13 cellular contexts compared by ENCODE assay signal in genomic region chr12:57133916-57134315, GRCh38. TPM values are rescaled to one million over a fixed set of nuclear protein-coding genes. Genes with fewer than 3 reads are reported as not detected.
DNase-seq lines count a peak whose midpoint lies in the region; ATAC-seq and TF ChIP-seq lines count a peak whose summit lies in the region.
"Had no signal": no experiment of that assay in that cellular context is flagged by ENCODE, and none has a peak within 500 bp of the region (broad histone marks: within the 10 kb centered on the region; RNA-seq: fewer than 3 reads in every experiment).

No MANE protein-coding gene starts in this region.

- H3K9me3 ChIP-seq in SK-N-MC (ENCODE audit: low read depth, low read length) (no peaks in the 10 kb centered on the region), gastroesophageal sphincter (no peaks in the 10 kb centered on the region), neural progenitor cell (ENCODE audit: low read depth) (no peaks in the 10 kb centered on the region)

- peak overlapping the region; percentile 31 for H3K27ac Mint-ChIP-seq in neural progenitor cell
- peak overlapping the region; percentile 71 for H3K27ac Mint-ChIP-seq in type B pancreatic cell
- H3K27ac Mint-ChIP-seq: activated CD4-positive, alpha-beta memory T cell treated with anti-CD3 and anti-CD28 coated beads, Interleukin-2, amount 10 ng/mL, durations not matched to agents 7 days and 5 days had no signal

- no peak for TF ChIP-seq POLR2A in gastroesophageal sphincter (IDR thresholded peaks at IDR 0.05)

- H3K9me3 Mint-ChIP-seq in neural progenitor cell (no peaks in the 10 kb centered on the region), type B pancreatic cell (no peaks in the 10 kb centered on the region)
- H3K9me3 Mint-ChIP-seq: activated CD4-positive, alpha-beta memory T cell treated with anti-CD3 and anti-CD28 coated beads, Interleukin-2, amount 10 ng/mL, durations not matched to agents 7 days and 5 days had no signal

- H3K9ac ChIP-seq in SK-N-MC (ENCODE audit: insufficient read length) (no peak overlapping the region), neural progenitor cell (no peak overlapping the region)

- H3K4me2 ChIP-seq in neural progenitor cell, result no peak overlapping the region

- peak overlapping the region; percentile 41 for H3K4me3 Mint-ChIP-seq in neural progenitor cell
- H3K4me3 Mint-ChIP-seq in type B pancreatic cell, result peak overlapping the region; percentile 43
- H3K4me3 Mint-ChIP-seq: activated CD4-positive, alpha-beta memory T cell treated with anti-CD3 and anti-CD28 coated beads, Interleukin-2, amount 10 ng/mL, durations not matched to agents 7 days and 5 days had no signal

- no peak for TF ChIP-seq CTCF in gastroesophageal sphincter (IDR thresholded peaks at IDR 0.05)
- TF ChIP-seq CTCF in neural progenitor cell (IDR thresholded peaks at IDR 0.05), result no peak
- no peak for TF ChIP-seq CTCF in type B pancreatic cell (conservative IDR thresholded peaks at IDR 0.05)

- H3K27ac ChIP-seq in SK-N-MC, result peak overlapping the region; percentile 84; the same call in 1 of the 2 replicates
- peak overlapping the region; percentile 5 to 100 (median 98) for H3K27ac ChIP-seq in gastroesophageal sphincter
- peak overlapping the region; percentile 35 for H3K27ac ChIP-seq in neural progenitor cell
- H3K27ac ChIP-seq: foreskin keratinocyte had no signal

- TF ChIP-seq EP300 in gastroesophageal sphincter (IDR thresholded peaks at IDR 0.05), result no peak

- H3K36me3 Mint-ChIP-seq in neural progenitor cell (peaks cover 4% of the 10 kb centered on the region), type B pancreatic cell (peaks cover 7% of the 10 kb centered on the region)

- peaks cover 25% of the 10 kb centered on the region for H3F3A ChIP-seq in neural progenitor cell (ENCODE audit: low read depth)

- no peak overlapping the region for H2AFZ ChIP-seq in neural progenitor cell (replicated peaks)

- DNase-seq in SK-N-MC (ENCODE audit: low read depth, low spot score) (no peak), neural progenitor cell (ENCODE audit: low spot score) (no peak), type B pancreatic cell (ENCODE audit: extremely low spot score, unreplicated experiment) (no peak), AML-193 (lab: John Stamatoyannopoulos, UW) (no peak), LoVo (ENCODE audit: low spot score) (no peak)
- no peak for DNase-seq in activated CD4-positive, CD25-positive, alpha-beta regulatory T cell (lab: John Stamatoyannopoulos, UW)
- DNase-seq: activated CD4-positive, alpha-beta memory T cell treated with anti-CD3 and anti-CD28 coated beads, Interleukin-2, amount 10 ng/mL, durations not matched to agents 7 days and 5 days; foreskin keratinocyte; NCI-H446; stimulated activated CD4-positive, alpha-beta T cell treated with anti-CD3 and anti-CD28 coated beads, Interleukin-1b, Interleukin-23, amount 100 ng/mL, for 48 hours had no signal

- H4K20me1 ChIP-seq in neural progenitor cell (ENCODE audit: low read depth), result peaks cover 94% of the 10 kb centered on the region

- H3K27me3 Mint-ChIP-seq in neural progenitor cell (ENCODE audit: insufficient read depth, low read depth), result peaks cover 2% of the 10 kb centered on the region
- H3K27me3 Mint-ChIP-seq in type B pancreatic cell, result no peaks in the 10 kb centered on the region

- H3K79me2 ChIP-seq in neural progenitor cell (ENCODE audit: low read depth), result peaks cover 89% of the 10 kb centered on the region

- no peak overlapping the region for H3K4me3 ChIP-seq in SK-N-MC
- peak overlapping the region in 1 of 2 donors; percentile 88 for H3K4me3 ChIP-seq in gastroesophageal sphincter
- H3K4me3 ChIP-seq in neural progenitor cell, result no peak overlapping the region

- 18 to 42% methylated on average over 3 to 4 of the region's 6 CpGs for WGBS in gastroesophageal sphincter (ENCODE audit: low coverage in 1 of 2), 2 donors

- ATAC-seq in gastroesophageal sphincter (no peak), GM21515 (IDR thresholded peaks at IDR 0.05; ENCODE audit: unreplicated experiment) (no peak)
- ATAC-seq: foreskin keratinocyte had no signal

- H3K36me3 ChIP-seq in SK-N-MC (ENCODE audit: insufficient read depth, low read length), result peaks cover 4% of the 10 kb centered on the region; the same call in 1 of the 2 replicates
- H3K36me3 ChIP-seq in gastroesophageal sphincter, result peaks cover 0 to 8% of the 10 kb centered on the region in 2 donors
- no peaks in the 10 kb centered on the region for H3K36me3 ChIP-seq in neural progenitor cell

- H3K27me3 ChIP-seq in gastroesophageal sphincter (no peaks in the 10 kb centered on the region), neural progenitor cell (no peaks in the 10 kb centered on the region)
- H3K27me3 ChIP-seq: foreskin keratinocyte had no signal

- H3K4me1 ChIP-seq in gastroesophageal sphincter, result peaks cover 0 to 99% (median 27%) of the 10 kb centered on the region in 3 donors
- H3K4me1 ChIP-seq in neural progenitor cell, result peaks cover 55% of the 10 kb centered on the region
- H3K4me1 ChIP-seq: foreskin keratinocyte had no signal

- H3K4me1 Mint-ChIP-seq in neural progenitor cell, result peaks cover 72% of the 10 kb centered on the region
- peaks cover 69% of the 10 kb centered on the region for H3K4me1 Mint-ChIP-seq in type B pancreatic cell (ENCODE audit: unreplicated experiment)

RNA-seq across cellular contexts. Expression of gene LRP1, which starts 5.6 kb away (rescaled TPM):
- total RNA-seq in gastroesophageal sphincter (100 to 1,000 TPM; 185 to 292 (median 216) TPM), neural progenitor cell (ENCODE audit: low replicate concordance) (13.9 and 31.9 TPM in 2 replicates), type B pancreatic cell (ENCODE audit: low replicate concordance) (96.4 and 138 TPM in 2 replicates)

RNA-seq across cellular contexts. Expression of gene LRP1-AS, which starts 13.5 kb away (rescaled TPM):
- total RNA-seq in gastroesophageal sphincter (not detected), neural progenitor cell (ENCODE audit: low replicate concordance) (not detected in 2 replicates), type B pancreatic cell (ENCODE audit: low replicate concordance) (not detected in 2 replicates)
- total RNA-seq: activated CD4-positive, alpha-beta memory T cell treated with anti-CD3 and anti-CD28 coated beads, Interleukin-2, amount 10 ng/mL, durations not matched to agents 7 days and 5 days; Daoy; foreskin keratinocyte had no signal

RNA-seq across cellular contexts. Expression of gene STAT6, which starts 22.8 kb away (rescaled TPM):
- total RNA-seq in gastroesophageal sphincter (100 to 1,000 TPM in 3 of 4 donors, 10 to 100 TPM in 1; 92.5 to 166 (median 156) TPM), neural progenitor cell (ENCODE audit: low replicate concordance) (12.9 and 21.6 TPM in 2 replicates), type B pancreatic cell (ENCODE audit: low replicate concordance) (83.4 and 167 TPM in 2 replicates)

RNA-seq across cellular contexts. Expression of gene NAB2, which starts 45.0 kb away (rescaled TPM):
- total RNA-seq in gastroesophageal sphincter (10 to 100 TPM; 30.7 to 41.3 (median 38.8) TPM), neural progenitor cell (ENCODE audit: low replicate concordance) (19.8 and 41.3 TPM in 2 replicates), type B pancreatic cell (ENCODE audit: low replicate concordance) (48.3 and 49.7 TPM in 2 replicates)

RNA-seq across cellular contexts. Expression of gene NEMP1, which starts 55.3 kb away (rescaled TPM):
- 10 to 100 TPM; 11.8 to 14.9 (median 12.7) TPM for total RNA-seq in gastroesophageal sphincter
- total RNA-seq in neural progenitor cell (ENCODE audit: low replicate concordance), result 55.3 and 72.0 TPM in 2 replicates
- 17.4 and 32.0 TPM in 2 replicates for total RNA-seq in type B pancreatic cell (ENCODE audit: low replicate concordance)

Comparison
In these comparisons a context has a peak if more than half of its experiments do, and no peak if none do; other contexts are left out.
1. H3K27ac ChIP-seq: peak in every context shown above with its lines; median percentile 98 in gastroesophageal sphincter; 84 in SK-N-MC; 35 in neural progenitor cell.